ENCODE assay signal across 20 cellular contexts in genomic region chr13:21463424-21463823, GRCh38.
"Had no signal": no experiment of that assay in that cellular context is flagged by ENCODE, and none has a peak within 500 bp of the region (broad histone marks: within the 10 kb centered on the region; RNA-seq: fewer than 3 reads in every experiment).

No MANE protein-coding gene starts in this region.

- DNase-seq: cerebellar nuclear complex; colonic mucosa; dermis blood vessel endothelial cell; effector CD4-positive, alpha-beta T cell; endodermal cell; foreskin melanocyte; heart left ventricle; mammary epithelial cell; natural killer cell; nucleus accumbens; ovary; spleen; stimulated activated CD4-positive, alpha-beta T cell treated with anti-CD3 and anti-CD28 coated beads, Interleukin-15, amount 100 ng/mL, for 24 hours; stimulated activated CD4-positive, alpha-beta T cell treated with anti-CD3 and anti-CD28 coated beads, Interleukin-1b, Interleukin-23, amount 100 ng/mL, for 48 hours; stimulated activated CD4-positive, alpha-beta T cell treated with anti-CD3 and anti-CD28 coated beads, Interleukin-4, amount 100 ng/mL, for 24 hours; trophoblast cell had no signal

- ATAC-seq: heart left ventricle; left lobe of liver; natural killer cell; sciatic nerve; stimulated activated memory B cell treated with anti-CD40 and anti-IgM and Interleukin-4, amounts not matched to agents 10 μg/mL and 1 μg/mL and 100 μg/mL, for 72 hours had no signal

- H3K27me3 ChIP-seq: colonic mucosa, heart left ventricle, ovary, spleen had no signal

- H3K27ac ChIP-seq: colonic mucosa, heart left ventricle, ovary, prostate gland, spleen had no signal

- H3K36me3 ChIP-seq: colonic mucosa, heart left ventricle, ovary, prostate gland, spleen had no signal

- H3K4me3 ChIP-seq: colonic mucosa, heart left ventricle, ovary, prostate gland, spleen had no signal

- H3K9me3 ChIP-seq: colonic mucosa, heart left ventricle, ovary, prostate gland, spleen had no signal
